12 cellular contexts compared by ENCODE assay signal in genomic region chr5:73197637-73198257, GRCh38. TPM values are rescaled to one million over a fixed set of nuclear protein-coding genes. Genes with fewer than 3 reads are reported as not detected.
"Had no signal": no experiment of that assay in that cellular context is flagged by ENCODE, and none has a peak within 500 bp of the region (broad histone marks: within the 10 kb centered on the region; RNA-seq: fewer than 3 reads in every experiment).

No MANE protein-coding gene starts in this region.

- H3K9ac ChIP-seq: GM23248 had no signal

- H3K4me3 ChIP-seq: GM23248, HAP-1, K562 had no signal

- H3K27ac ChIP-seq: GM23248, HL-60 had no signal

- H2AFZ ChIP-seq: GM23248 had no signal

- ATAC-seq: HCT116, HepG2, K562 had no signal

- H3K9me3 Mint-ChIP-seq: HFFc6, IgD-negative memory B cell had no signal

- H3K36me3 ChIP-seq: HAP-1 had no signal

- DNase-seq: GM23248, GOT3, H7, HFFc6 had no signal

- H3K27ac Mint-ChIP-seq: HFFc6, IgD-negative memory B cell had no signal

- H3K4me3 Mint-ChIP-seq: HFFc6, IgD-negative memory B cell had no signal

- H3K9me3 ChIP-seq: HAP-1 had no signal

RNA-seq across cellular contexts. Expression of gene TMEM174, which starts 24.8 kb away (rescaled TPM):
- total RNA-seq: GM23248, H4, H7, HepG2, HFFc6, HT1080, K562 had no signal
- polyA plus RNA-seq: GM23248, HepG2, IgD-negative memory B cell, K562 had no signal
